In the genomic region with DNA sequence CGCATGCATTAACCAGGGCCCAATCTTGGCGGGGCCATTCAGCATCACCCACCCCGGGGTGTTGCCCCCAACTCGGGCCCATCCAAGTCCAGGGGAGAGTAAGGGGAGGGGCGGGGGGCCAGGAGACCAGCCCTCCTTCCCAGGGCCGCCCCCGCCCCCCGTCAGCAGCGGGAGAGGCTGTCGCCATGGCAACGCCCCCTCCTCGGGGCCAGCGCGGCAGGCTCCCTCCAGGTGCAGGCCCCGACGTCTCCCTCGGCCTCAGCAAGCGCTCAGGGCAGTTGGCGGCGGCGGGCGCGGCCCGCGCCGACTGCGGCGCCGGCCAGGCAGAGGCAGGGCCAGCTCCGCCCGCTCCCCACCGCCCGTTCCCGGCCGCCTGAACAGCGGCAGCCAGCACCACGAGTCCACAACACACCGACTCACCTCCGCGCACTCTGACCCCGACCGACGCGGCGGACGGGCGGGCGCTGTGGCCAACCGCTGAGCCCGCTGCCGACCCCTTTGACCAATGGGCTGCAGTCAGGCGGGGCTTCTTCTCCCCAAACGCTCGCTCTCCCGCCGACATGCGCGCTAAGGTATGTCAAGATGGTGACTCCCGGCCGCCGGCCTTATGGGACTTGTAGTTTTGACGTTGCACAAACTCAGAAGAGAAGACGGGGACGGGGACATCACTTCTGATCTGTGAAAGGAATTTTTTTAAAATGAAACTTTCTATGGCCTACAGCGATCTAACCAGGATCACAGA, we compare ENCODE assay signal across 8 cellular contexts. TPM values are rescaled to one million over a fixed set of nuclear protein-coding genes. Genes with fewer than 3 reads are reported as not detected.
A peak's percentile ranks its signal among the peaks of the same experiment; 100 is the strongest.
DNase-seq lines count a peak whose midpoint lies in the region; TF ChIP-seq lines count a peak whose summit lies in the region.

Gene ERI3 (minus strand): TSS at position 418 of the 742 bp plus-strand sequence. CDS start 231 bp downstream, at position 187.

- H3K4me3 ChIP-seq in neuron (ENCODE audit: low read length) = peak within 1 kb of the TSS; percentile 83
- H3K4me3 ChIP-seq in subcutaneous abdominal adipose tissue (ENCODE audit: low read depth in 1 of 5, low read length in 5 of 5) = peak within 1 kb of the TSS; percentile 74 to 83 (median 80)

- H2AFZ ChIP-seq in neuron (ENCODE audit: low read depth, low read length) = peak within 1 kb of the TSS; percentile 92

- peak; percentile 92 for DNase-seq in GF-D8 (lab: John Stamatoyannopoulos, UW)
- peak; percentile 98 for DNase-seq in HEK293T (ENCODE audit: extremely low spot score)
- peak; percentile 95 for DNase-seq in MV-4-11 (lab: John Stamatoyannopoulos, UW)
- DNase-seq in SK-MEL-5 (ENCODE audit: low read depth, low spot score) = peak; percentile 96
- DNase-seq in activated naive CD4-positive, alpha-beta T cell treated with Interleukin-2 at 50 U/mL for 16 hours = peak; percentile 97
- peak; percentile 93 for DNase-seq in foreskin melanocyte

- no peaks in the 10 kb centered on the region for H3K36me3 ChIP-seq in neuron (ENCODE audit: insufficient read depth, low read length)
- H3K36me3 ChIP-seq in subcutaneous abdominal adipose tissue (ENCODE audit: control insufficient read depth in 5 of 5, insufficient read depth in 5 of 5, low read length in 5 of 5) = no peaks in the 10 kb centered on the region

- POLR2A ChIA-PET in HEK293T (lab: Yijun Ruan, JAX) = interaction anchor here (1.0 to 1.2 kb wide), 2 partner anchors 10 to 297 kb away, joined by 3 to 7 read pairs; no protein-coding TSS in a partner anchor

- peak within 1 kb of the TSS; percentile 57 for H3K27ac ChIP-seq in subcutaneous abdominal adipose tissue (ENCODE audit: low read depth, low read length)

- CTCF ChIA-PET in HEK293T (lab: Yijun Ruan, JAX) = interaction anchor here (1.5 kb wide), 1 partner anchor 240 kb away, joined by 4 read pairs; no protein-coding TSS in a partner anchor

- H3K4me1 ChIP-seq in neuron (ENCODE audit: insufficient read depth, low read length) (peaks cover 18% of the 10 kb centered on the region), subcutaneous abdominal adipose tissue (ENCODE audit: control insufficient read depth in 5 of 5, insufficient read depth in 5 of 5, low read length in 5 of 5) (peaks cover 0 to 19% (median 16%) of the 10 kb centered on the region in 5 donors)

- H3K9me3 ChIP-seq in neuron (ENCODE audit: low read length) = no peaks in the 10 kb centered on the region
- H3K9me3 ChIP-seq in subcutaneous abdominal adipose tissue (ENCODE audit: control insufficient read depth in 5 of 5, low read length in 5 of 5) = no peaks in the 10 kb centered on the region

- in situ Hi-C loops in SK-MEL-5 (cut with HindIII; ENCODE audit: low pct_unique_long_range_greater_than_20kb, low sequenced_read_pairs) = no loop called here

- peak within 1 kb of the TSS in 4 of 5 donors; percentile 74 to 86 (median 82) for H3K9ac ChIP-seq in subcutaneous abdominal adipose tissue (ENCODE audit: low read length in 5 of 5)

- H3K27me3 ChIP-seq in neuron (ENCODE audit: insufficient read depth, low read length) (no peaks in the 10 kb centered on the region), subcutaneous abdominal adipose tissue (ENCODE audit: control insufficient read depth in 5 of 5, insufficient read depth in 4 of 5, low read length in 5 of 5) (no peaks in the 10 kb centered on the region)

TF ChIP-seq in HEK293T, 16 proteins besides CTCF, POLR2A, EP300 and RAD21:
- TF ChIP-seq, protein P1, sequence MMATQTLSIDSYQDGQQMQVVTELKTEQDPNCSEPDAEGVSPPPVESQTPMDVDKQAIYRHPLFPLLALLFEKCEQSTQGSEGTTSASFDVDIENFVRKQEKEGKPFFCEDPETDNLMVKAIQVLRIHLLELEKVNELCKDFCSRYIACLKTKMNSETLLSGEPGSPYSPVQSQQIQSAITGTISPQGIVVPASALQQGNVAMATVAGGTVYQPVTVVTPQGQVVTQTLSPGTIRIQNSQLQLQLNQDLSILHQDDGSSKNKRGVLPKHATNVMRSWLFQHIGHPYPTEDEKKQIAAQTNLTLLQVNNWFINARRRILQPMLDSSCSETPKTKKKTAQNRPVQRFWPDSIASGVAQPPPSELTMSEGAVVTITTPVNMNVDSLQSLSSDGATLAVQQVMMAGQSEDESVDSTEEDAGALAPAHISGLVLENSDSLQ (IDR thresholded peaks at IDR 0.05) = peak; percentile 99
- TF ChIP-seq HDGF (IDR thresholded peaks at IDR 0.05; ENCODE audit: borderline replicate concordance) = no peak
- no peak for TF ChIP-seq NFRKB (IDR thresholded peaks at IDR 0.05)
- TF ChIP-seq TARDBP (IDR thresholded peaks at IDR 0.05) = no peak

RNA-seq across cellular contexts. Expression of gene ERI3, which starts in this region (rescaled TPM):
- 50.2 and 52.8 TPM in 2 replicates for total RNA-seq in SK-MEL-5 (2014; rRNA removed; shearing (Covaris generic))
- polyA plus RNA-seq in SK-MEL-5 (2015; cell fraction: cytosol; rRNA removed) = 58.6 and 59.7 TPM in 2 replicates
- polyA plus RNA-seq in SK-MEL-5 (2015; cell fraction: nucleus; rRNA removed) = 40.7 and 43.8 TPM in 2 replicates

Comparison
In these comparisons a context has a peak if more than half of its experiments do, and no peak if none do; other contexts are left out.
1. Peak in every context shown above with its lines: DNase-seq, H3K4me3 ChIP-seq and H3K27ac ChIP-seq.